In genomic region chr5:142529626-142530278, GRCh38 we compare ENCODE assay signal across 13 cellular contexts.
DNase-seq lines count a peak whose midpoint lies in the region; ATAC-seq and TF ChIP-seq lines count a peak whose summit lies in the region.
"Had no signal": no experiment of that assay in that cellular context is flagged by ENCODE, and none has a peak within 500 bp of the region (broad histone marks: within the 10 kb centered on the region; RNA-seq: fewer than 3 reads in every experiment).

No MANE protein-coding gene starts in this region.

- intact Hi-C loops in PC-9 (cut with micrococcal nuclease; ENCODE audit: unreplicated experiment): loop anchor here (2.0 to 5.0 kb wide), 2 partner anchors 17 to 202 kb away; partner anchors contain the start of gene SPRY4
- intact Hi-C loops in prostate gland (cut with DNase I): no loop called here
- intact Hi-C loops in psoas muscle (cut with DNase I): no loop called here

- H3K9me3 ChIP-seq in PC-9 (ENCODE audit: insufficient read depth, low read depth) (no peaks in the 10 kb centered on the region; the same call in 1 of the 2 replicates), prostate gland (no peaks in the 10 kb centered on the region), psoas muscle (peaks cover 5% of the 10 kb centered on the region)
- H3K9me3 ChIP-seq: Peyer's patch, right lobe of liver had no signal

- peak overlapping the region; percentile 30 for H3K27ac Mint-ChIP-seq in progenitor cell of endocrine pancreas
- H3K27ac Mint-ChIP-seq: CD8-positive, alpha-beta memory T cell had no signal

- CTCF ChIA-PET in PC-9 (lab: Charles Lee): no interaction called here

- H3K36me3 ChIP-seq in PC-9 (ENCODE audit: low read depth): no peaks in the 10 kb centered on the region
- no peaks in the 10 kb centered on the region for H3K36me3 ChIP-seq in prostate gland
- no peaks in the 10 kb centered on the region for H3K36me3 ChIP-seq in psoas muscle (ENCODE audit: insufficient read depth in 1 of 2, low read depth in 1 of 2)
- H3K36me3 ChIP-seq: Peyer's patch, right lobe of liver had no signal

- TF ChIP-seq CTCF in PC-9 (conservative IDR thresholded peaks at IDR 0.05): no peak
- no peak for TF ChIP-seq CTCF in epithelial cell of esophagus (IDR thresholded peaks at IDR 0.05; ENCODE audit: insufficient read depth, low read depth, low read length, missing control alignments)
- TF ChIP-seq CTCF in progenitor cell of endocrine pancreas (IDR thresholded peaks at IDR 0.05; ENCODE audit: unreplicated experiment): no peak
- no peak for TF ChIP-seq CTCF in prostate gland (IDR thresholded peaks at IDR 0.05)
- no peak for TF ChIP-seq CTCF in psoas muscle (IDR thresholded peaks at IDR 0.05)

- H3K4me3 ChIP-seq in PC-9: no peak overlapping the region
- no peak overlapping the region for H3K4me3 ChIP-seq in epithelial cell of esophagus (ENCODE audit: low read length)
- H3K4me3 ChIP-seq in prostate gland: no peak overlapping the region
- no peak overlapping the region for H3K4me3 ChIP-seq in psoas muscle
- H3K4me3 ChIP-seq: Peyer's patch, right lobe of liver had no signal

- H3K9me2 ChIP-seq in PC-9 (ENCODE audit: insufficient read depth): no peaks in the 10 kb centered on the region

- H3K36me3 Mint-ChIP-seq in progenitor cell of endocrine pancreas (ENCODE audit: insufficient read depth): peaks cover under 1% of the 10 kb centered on the region

- POLR2A ChIA-PET in PC-9 (lab: Charles Lee; ENCODE audit: unreplicated experiment): interaction anchor here (0.6 kb wide), 1 partner anchor 143 kb away, joined by 4 read pairs; no protein-coding TSS in a partner anchor

- no TSS peak for BruUV-seq in PC-9 (replicated peaks; lab: Mats Ljungman, UMichigan)

- H3K27me3 ChIP-seq in PC-9 (ENCODE audit: insufficient read depth, low read depth): no peaks in the 10 kb centered on the region
- no peaks in the 10 kb centered on the region for H3K27me3 ChIP-seq in prostate gland (replicated peaks; ENCODE audit: insufficient read depth)
- no peaks in the 10 kb centered on the region for H3K27me3 ChIP-seq in psoas muscle (ENCODE audit: insufficient read depth in 3 of 3, low read length in 2 of 3)
- H3K27me3 ChIP-seq: Peyer's patch, right lobe of liver had no signal

- H3K27me3 Mint-ChIP-seq in progenitor cell of endocrine pancreas: no peaks in the 10 kb centered on the region

- H3K27ac ChIP-seq in PC-9: peak overlapping the region; percentile 83
- H3K27ac ChIP-seq in prostate gland: no peak overlapping the region
- no peak overlapping the region for H3K27ac ChIP-seq in psoas muscle
- H3K27ac ChIP-seq: Peyer's patch, right lobe of liver had no signal

- ATAC-seq in psoas muscle: no peak

- H3K4me2 ChIP-seq in PC-9: peak overlapping the region; percentile 44

- peak; percentile 58 for DNase-seq in GM03348 (ENCODE audit: low spot score)
- peak; percentile 46 to 95 for DNase-seq in PC-9
- DNase-seq in epithelial cell of esophagus (ENCODE audit: low read depth): peak; percentile 98
- no peak for DNase-seq in progenitor cell of endocrine pancreas (ENCODE audit: low spot score, unreplicated experiment)
- DNase-seq in prostate gland (ENCODE audit: low spot score): no peak
- no peak for DNase-seq in psoas muscle
- no peak for DNase-seq in NCI-H146 treated with DMSO at 0.1 percent for 48 hours (lab: John Stamatoyannopoulos, UW; ENCODE audit: unreplicated experiment)
- DNase-seq in hippocampal formation (lab: John Stamatoyannopoulos, UW): no peak
- DNase-seq: activated naive CD4-positive, alpha-beta T cell treated with Interleukin-2 at 50 U/mL for 16 hours; CD8-positive, alpha-beta memory T cell; cerebellar nuclear complex; Peyer's patch; right lobe of liver had no signal

- H3K4me3 Mint-ChIP-seq in progenitor cell of endocrine pancreas (ENCODE audit: low read depth): no peak overlapping the region
- H3K4me3 Mint-ChIP-seq: CD8-positive, alpha-beta memory T cell had no signal

- no peak for TF ChIP-seq POLR2A in prostate gland (IDR thresholded peaks at IDR 0.05)

- H3K4me1 ChIP-seq in PC-9 (replicated peaks; ENCODE audit: insufficient read depth) (peaks cover 44% of the 10 kb centered on the region), prostate gland (replicated peaks) (no peaks in the 10 kb centered on the region), psoas muscle (no peaks in the 10 kb centered on the region)
- H3K4me1 ChIP-seq: Peyer's patch had no signal

- WGBS in prostate gland: 78% methylated on average over 4 of the region's 4 CpGs
- WGBS in psoas muscle, 3 donors: 93 to 95% (median 95%) methylated on average over 4 of the region's 4 CpGs

- no peak overlapping the region; the same call in 1 of the 2 replicates for H2AFZ ChIP-seq in PC-9

- H3F3A ChIP-seq in PC-9 (ENCODE audit: insufficient read depth, low read depth): peaks cover 38% of the 10 kb centered on the region

- H3K79me2 ChIP-seq in PC-9 (ENCODE audit: low read depth): no peaks in the 10 kb centered on the region

- peaks cover 2% of the 10 kb centered on the region for H3K9me3 Mint-ChIP-seq in progenitor cell of endocrine pancreas (ENCODE audit: low read depth)

- H3K4me1 Mint-ChIP-seq in progenitor cell of endocrine pancreas (ENCODE audit: low read depth): peaks cover 7% of the 10 kb centered on the region

- H4K20me1 ChIP-seq in PC-9 (ENCODE audit: insufficient read depth): no peaks in the 10 kb centered on the region

Comparison
In these comparisons a context has a peak if more than half of its experiments do, and no peak if none do; other contexts are left out.
1. DNase-seq: peak in GM03348 (single experiment), PC-9 (2 of 2) and epithelial cell of esophagus (single experiment); none in progenitor cell of endocrine pancreas (single experiment), prostate gland (single experiment), psoas muscle (0 of 2), NCI-H146 treated with DMSO at 0.1 percent for 48 hours (single experiment) and hippocampal formation (0 of 2).